Comparison of ENCODE assay signal across 19 cellular contexts in the genomic region with DNA sequence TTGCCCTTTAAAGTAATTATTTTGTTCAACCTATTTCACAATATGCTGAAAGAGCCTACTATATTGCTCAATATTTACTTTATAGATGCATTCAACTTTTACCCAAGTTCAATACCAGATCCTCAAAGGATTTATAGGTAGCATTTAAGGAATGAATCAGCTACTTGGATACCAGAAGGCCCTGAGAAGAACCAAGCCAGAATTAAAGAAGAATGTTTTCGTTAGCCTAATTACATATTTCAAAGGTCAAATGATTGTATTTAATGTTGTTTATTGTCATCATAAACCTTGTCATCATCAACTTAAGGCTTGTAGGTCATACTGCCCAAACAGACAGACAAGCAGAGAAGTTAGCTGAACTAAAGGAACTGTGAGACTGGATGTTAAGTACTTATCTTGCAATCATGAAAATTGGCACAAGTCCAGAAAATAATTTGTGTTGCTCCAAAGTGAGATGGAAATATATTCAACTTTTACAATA.
DNase-seq lines count a peak whose midpoint lies in the region; ATAC-seq, FAIRE-seq and TF ChIP-seq lines count a peak whose summit lies in the region.
"Had no signal": no experiment of that assay in that cellular context is flagged by ENCODE, and none has a peak within 500 bp of the region (broad histone marks: within the 10 kb centered on the region; RNA-seq: fewer than 3 reads in every experiment).

No MANE protein-coding gene starts in this region.

- H3K9me3 ChIP-seq in RWPE2 (ENCODE audit: severe bottlenecking) (no peaks in the 10 kb centered on the region), small intestine (ENCODE audit: control insufficient read depth, low read depth) (no peaks in the 10 kb centered on the region)

- H3K4me3 ChIP-seq in RWPE2 (ENCODE audit: severe bottlenecking) (no peak overlapping the region), small intestine (ENCODE audit: low read depth in 1 of 2, low read length in 2 of 2) (no peak overlapping the region)
- H3K4me3 ChIP-seq: GM12878 had no signal

- no peak overlapping the region for H3K27ac ChIP-seq in RWPE2 (ENCODE audit: poor library complexity, severe bottlenecking)
- H3K27ac ChIP-seq in small intestine (ENCODE audit: low read depth in 1 of 2, low read length in 1 of 2), result no peak overlapping the region

- ATAC-seq in RWPE2 (ENCODE audit: low read depth), result peak; percentile 54; the same call in 2 of the 3 replicates
- ATAC-seq: activated T-cell treated with anti-CD3 and anti-CD28 coated beads, Interleukin-2, amount 50 U/mL, for 4 hours; GM12878 had no signal

- WGBS in small intestine, 3 donors, result 8 to 43% (median 23%) methylated on average over 1 of the region's 1 CpG

- H3K36me3 ChIP-seq in RWPE2 (ENCODE audit: low read depth), result no peaks in the 10 kb centered on the region
- no peaks in the 10 kb centered on the region for H3K36me3 ChIP-seq in small intestine (ENCODE audit: control insufficient read depth in 2 of 2, insufficient read depth in 2 of 2, low read length in 2 of 2)

- no peak for FAIRE-seq in small intestine (lab: Jason Lieb, UNC)
- FAIRE-seq: GM12878, keratinocyte, urothelium cell line had no signal

- TF ChIP-seq CTCF in RWPE2 (IDR thresholded peaks at IDR 0.05; ENCODE audit: poor library complexity, severe bottlenecking), result no peak

- DNase-seq in NOMO-1 treated with DMSO at 0.1 percent for 48 hours (lab: John Stamatoyannopoulos, UW; ENCODE audit: unreplicated experiment), result peak; percentile 4
- no peak for DNase-seq in NOMO-1 (lab: John Stamatoyannopoulos, UW; ENCODE audit: unreplicated experiment in 2 of 2)
- no peak for DNase-seq in RWPE2 (ENCODE audit: low spot score)
- peak; percentile 52 for DNase-seq in fibroblast of gingiva (ENCODE audit: low read depth)
- DNase-seq in small intestine, result peak; percentile 48
- DNase-seq in NCI-H82 (lab: John Stamatoyannopoulos, UW), result no peak
- no peak for DNase-seq in midbrain (lab: John Stamatoyannopoulos, UW)
- no peak for DNase-seq in activated T-cell treated with anti-CD3 and anti-CD28 coated beads, Interleukin-2, amount 50 U/mL, for 48 hours
- DNase-seq: activated CD4-positive, alpha-beta memory T cell treated with anti-CD3 and anti-CD28 coated beads for 36 hours; activated naive CD8-positive, alpha-beta T cell treated with anti-CD3 and anti-CD28 coated beads for 36 hours; activated T-cell treated with anti-CD3 and anti-CD28 coated beads, Interleukin-2, amount 50 U/mL, for 4 hours; central memory CD4-positive, alpha-beta T cell; head of caudate nucleus; NCI-H2029; NCI-H526; SW 1271 had no signal

- H3K27me3 ChIP-seq in RWPE2 (ENCODE audit: insufficient read depth, poor library complexity, severe bottlenecking) (no peaks in the 10 kb centered on the region), small intestine (ENCODE audit: control insufficient read depth in 2 of 2, insufficient read depth in 2 of 2, low read length in 2 of 2) (no peaks in the 10 kb centered on the region)

- H3K4me1 ChIP-seq in RWPE2 (ENCODE audit: insufficient read depth, poor library complexity, severe bottlenecking) (peaks cover 23% of the 10 kb centered on the region), small intestine (ENCODE audit: control insufficient read depth in 2 of 2, insufficient read depth in 1 of 2, low read depth in 1 of 2, low read length in 1 of 2) (peaks cover 0 to 2% of the 10 kb centered on the region in 2 donors)

Comparison
In these comparisons a context has a peak if more than half of its experiments do, and no peak if none do; other contexts are left out.
1. DNase-seq: peak in NOMO-1 treated with DMSO at 0.1 percent for 48 hours (single experiment), fibroblast of gingiva (single experiment) and small intestine (single experiment); none in NOMO-1 (0 of 2), RWPE2 (single experiment), NCI-H82 (single experiment), midbrain (single experiment) and activated T-cell treated with anti-CD3 and anti-CD28 coated beads, Interleukin-2, amount 50 U/mL, for 48 hours (0 of 2).